Comparison of ENCODE assay signal across 9 cellular contexts in the genomic region with DNA sequence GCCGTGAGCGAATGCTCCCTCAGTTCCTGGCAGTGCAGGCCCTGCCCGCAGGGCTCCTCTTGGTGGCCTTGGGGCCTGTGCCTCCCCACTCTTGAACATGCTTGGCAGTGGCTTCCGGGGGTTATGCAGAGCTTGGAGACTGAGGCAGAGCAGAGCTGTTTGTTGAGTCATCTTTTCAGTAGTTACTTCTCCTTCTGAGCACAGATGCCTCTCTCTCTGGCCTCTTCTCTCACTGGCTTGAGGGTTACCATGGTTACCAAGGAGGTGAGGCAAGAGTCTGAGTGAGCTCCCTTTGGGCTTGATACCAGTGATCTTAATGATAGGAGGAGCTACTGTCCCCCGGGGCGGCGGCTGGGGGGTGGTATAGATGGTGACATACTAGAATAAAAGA.
DNase-seq lines count a peak whose midpoint lies in the region; ATAC-seq and TF ChIP-seq lines count a peak whose summit lies in the region.
"Had no signal": no experiment of that assay in that cellular context is flagged by ENCODE, and none has a peak within 500 bp of the region (broad histone marks: within the 10 kb centered on the region; RNA-seq: fewer than 3 reads in every experiment).

No MANE protein-coding gene starts in this region.

- no peak overlapping the region for H3K27ac ChIP-seq in foreskin keratinocyte
- H3K27ac ChIP-seq in upper lobe of right lung: no peak overlapping the region
- H3K27ac ChIP-seq in mammary epithelial cell (ENCODE audit: insufficient read depth, low read depth, low read length): no peak overlapping the region
- H3K27ac ChIP-seq: C4-2B had no signal

- H3K27me3 Mint-ChIP-seq in activated T-cell treated with anti-CD3 and anti-CD28 coated beads, Interleukin-2, amount 50 U/mL, for 72 hours (ENCODE audit: low read depth): no peaks in the 10 kb centered on the region
- no peaks in the 10 kb centered on the region for H3K27me3 Mint-ChIP-seq in activated T-cell treated with anti-CD3 and anti-CD28 coated beads, Interleukin-2, amount 50 U/mL, for 24 hours

- H3K36me3 Mint-ChIP-seq in activated T-cell treated with anti-CD3 and anti-CD28 coated beads, Interleukin-2, amount 50 U/mL, for 72 hours (ENCODE audit: insufficient read depth in 2 of 2): no peaks in the 10 kb centered on the region
- H3K36me3 Mint-ChIP-seq in activated T-cell treated with anti-CD3 and anti-CD28 coated beads, Interleukin-2, amount 50 U/mL, for 24 hours (ENCODE audit: low read depth): peaks cover 30% of the 10 kb centered on the region

- in situ Hi-C loops in mammary epithelial cell (cut with MboI; ENCODE audit: low sequenced_read_pairs in 2 of 2): loop anchor here in 1 of 2 donors (25.0 kb wide), 1 partner anchor 269 kb away; no protein-coding TSS in a partner anchor

- peaks cover 7% of the 10 kb centered on the region for H3K4me1 Mint-ChIP-seq in activated T-cell treated with anti-CD3 and anti-CD28 coated beads, Interleukin-2, amount 50 U/mL, for 72 hours (ENCODE audit: low read depth)
- peaks cover 6% of the 10 kb centered on the region for H3K4me1 Mint-ChIP-seq in activated T-cell treated with anti-CD3 and anti-CD28 coated beads, Interleukin-2, amount 50 U/mL, for 24 hours (ENCODE audit: low read depth)

- no peaks in the 10 kb centered on the region for H3K4me1 ChIP-seq in foreskin keratinocyte
- H3K4me1 ChIP-seq in upper lobe of right lung: peaks cover 22% of the 10 kb centered on the region
- peaks cover 4% of the 10 kb centered on the region for H3K4me1 ChIP-seq in mammary epithelial cell (ENCODE audit: insufficient read depth, low read length)

- H3K4me3 ChIP-seq in upper lobe of right lung: no peak overlapping the region
- H3K4me3 ChIP-seq in mammary epithelial cell (replicated peaks in 1 of 3; ENCODE audit: insufficient read depth in 1 of 3, low read depth in 2 of 3, low read length in 3 of 3): no peak overlapping the region

- TF ChIP-seq CTCF in foreskin keratinocyte (conservative IDR thresholded peaks at IDR 0.05) (no peak), upper lobe of right lung (IDR thresholded peaks at IDR 0.05) (no peak), mammary epithelial cell (conservative IDR thresholded peaks at IDR 0.05 in 1 of 2, IDR thresholded peaks at IDR 0.05 in 1 of 2; ENCODE audit: extremely low read depth in 1 of 2, insufficient read depth in 1 of 2, low read depth in 1 of 2, low read length in 2 of 2) (no peak)

- H3K36me3 ChIP-seq in upper lobe of right lung: peaks cover 9% of the 10 kb centered on the region
- no peaks in the 10 kb centered on the region for H3K36me3 ChIP-seq in mammary epithelial cell (ENCODE audit: insufficient read depth, low read length)

- H3K9me3 Mint-ChIP-seq in activated T-cell treated with anti-CD3 and anti-CD28 coated beads, Interleukin-2, amount 50 U/mL, for 72 hours: no peaks in the 10 kb centered on the region
- H3K9me3 Mint-ChIP-seq in activated T-cell treated with anti-CD3 and anti-CD28 coated beads, Interleukin-2, amount 50 U/mL, for 24 hours: no peaks in the 10 kb centered on the region

- intact Hi-C loops in upper lobe of right lung (cut with DNase I) (no loop called here), mammary epithelial cell (cut with micrococcal nuclease) (loop anchor here (10.0 kb wide), 1 partner anchor 266 kb away; no protein-coding TSS in a partner anchor)

- no peak overlapping the region for H2AFZ ChIP-seq in mammary epithelial cell (ENCODE audit: low read depth, low read length)

- WGBS in mammary epithelial cell (ENCODE audit: low coverage, missing lambda C conversion rate): 78% methylated on average over 7 of the region's 7 CpGs

- H3K27ac Mint-ChIP-seq in activated T-cell treated with anti-CD3 and anti-CD28 coated beads, Interleukin-2, amount 50 U/mL, for 72 hours: no peak overlapping the region
- no peak overlapping the region for H3K27ac Mint-ChIP-seq in activated T-cell treated with anti-CD3 and anti-CD28 coated beads, Interleukin-2, amount 50 U/mL, for 24 hours

- no peaks in the 10 kb centered on the region for H3K79me2 ChIP-seq in mammary epithelial cell (ENCODE audit: insufficient read depth, low read length)

- dilution Hi-C loops in mammary epithelial cell (cut with HindIII; ENCODE audit: low sequenced_read_pairs): no loop called here

- H3K27me3 ChIP-seq in foreskin keratinocyte: no peaks in the 10 kb centered on the region
- H3K27me3 ChIP-seq in upper lobe of right lung: no peaks in the 10 kb centered on the region
- no peaks in the 10 kb centered on the region for H3K27me3 ChIP-seq in mammary epithelial cell (ENCODE audit: insufficient read depth, low read length)

- H4K20me1 ChIP-seq in mammary epithelial cell (ENCODE audit: insufficient read depth, low read length): no peaks in the 10 kb centered on the region

- no peak overlapping the region for H3K9ac ChIP-seq in mammary epithelial cell (ENCODE audit: insufficient read depth, low read length)

- H3K9me3 ChIP-seq in upper lobe of right lung (no peaks in the 10 kb centered on the region), mammary epithelial cell (replicated peaks; ENCODE audit: insufficient read depth, low read length) (no peaks in the 10 kb centered on the region)

- DNase-seq in activated T-cell treated with anti-CD3 and anti-CD28 coated beads, Interleukin-2, amount 50 U/mL, for 72 hours: no peak
- no peak for DNase-seq in activated T-cell treated with anti-CD3 and anti-CD28 coated beads, Interleukin-2, amount 50 U/mL, for 24 hours
- peak; percentile 91 to 98 for DNase-seq in NOMO-1 (lab: John Stamatoyannopoulos, UW; ENCODE audit: unreplicated experiment in 2 of 2)
- DNase-seq in foreskin keratinocyte: no peak
- no peak for DNase-seq in upper lobe of right lung
- no peak for DNase-seq in mammary epithelial cell
- no peak for DNase-seq in stimulated activated CD4-positive, alpha-beta T cell treated with anti-CD3 and anti-CD28 coated beads, Interleukin-2, amount 100 ng/mL, for 48 hours
- no peak for DNase-seq in NCI-H146 (lab: John Stamatoyannopoulos, UW)

- no TSS peak for BruUV-seq in mammary epithelial cell (replicated peaks; lab: Mats Ljungman, UMichigan)

- no peak overlapping the region for H3K4me3 Mint-ChIP-seq in activated T-cell treated with anti-CD3 and anti-CD28 coated beads, Interleukin-2, amount 50 U/mL, for 72 hours
- H3K4me3 Mint-ChIP-seq in activated T-cell treated with anti-CD3 and anti-CD28 coated beads, Interleukin-2, amount 50 U/mL, for 24 hours: no peak overlapping the region

- H3K4me2 ChIP-seq in mammary epithelial cell (ENCODE audit: insufficient read depth, low read depth, low read length): no peak overlapping the region

- CTCF ChIA-PET in mammary epithelial cell (lab: Charles Lee; ENCODE audit: low non-redundant PET): interaction anchor here (0.7 to 1.3 kb wide), 2 partner anchors 132 to 163 kb away, joined by 5 to 13 read pairs; no protein-coding TSS in a partner anchor

- peak; percentile 47 to 50 for ATAC-seq in activated T-cell treated with anti-CD3 and anti-CD28 coated beads, Interleukin-2, amount 50 U/mL, for 72 hours (replicated peaks in 1 of 2)
- ATAC-seq in foreskin keratinocyte (peak; percentile 44), upper lobe of right lung (peak; percentile 73)

Comparison
In these comparisons a context has a peak if more than half of its experiments do, and no peak if none do; other contexts are left out.
1. DNase-seq: peak in NOMO-1 (2 of 2); none in activated T-cell treated with anti-CD3 and anti-CD28 coated beads, Interleukin-2, amount 50 U/mL, for 72 hours (0 of 2), activated T-cell treated with anti-CD3 and anti-CD28 coated beads, Interleukin-2, amount 50 U/mL, for 24 hours (single experiment), foreskin keratinocyte (0 of 2), upper lobe of right lung (single experiment), mammary epithelial cell (single experiment), stimulated activated CD4-positive, alpha-beta T cell treated with anti-CD3 and anti-CD28 coated beads, Interleukin-2, amount 100 ng/mL, for 48 hours (0 of 2) and NCI-H146 (single experiment).
2. Peak in every context shown above with its lines, with median percentiles within 50 percentile points of each other: ATAC-seq.